In the genomic region with DNA sequence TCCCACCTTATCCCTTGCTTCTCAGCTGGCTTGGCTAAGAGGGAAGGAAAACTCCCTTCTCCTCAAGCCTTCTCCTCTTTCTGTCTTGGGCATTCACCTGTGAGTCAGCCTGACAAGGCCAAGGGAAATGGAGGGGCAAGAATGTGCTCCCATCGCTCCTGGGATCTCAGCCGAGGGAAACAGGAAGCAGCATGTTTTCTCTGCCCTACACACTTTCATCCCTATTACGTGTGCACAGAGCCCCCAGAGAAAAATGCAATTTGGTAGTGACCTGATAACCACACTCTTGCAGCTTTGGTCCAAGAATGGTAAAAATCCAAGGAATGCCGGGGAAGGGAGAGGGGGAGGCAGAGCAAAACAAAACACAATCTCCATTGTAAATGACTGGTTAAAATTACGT, we compare ENCODE assay signal across 1 cellular context.
TF ChIP-seq lines count a peak whose summit lies in the region.

No MANE protein-coding gene starts in this region.

TF ChIP-seq in H1, 55 proteins besides CTCF, POLR2A, EP300 and RAD21 (continued from another document):
- no peak for TF ChIP-seq HDAC2 (IDR thresholded peaks at IDR 0.05; ENCODE audit: borderline replicate concordance in 1 of 2, low read depth in 2 of 2, low read length in 2 of 2)
- no peak for TF ChIP-seq NRF1 (IDR thresholded peaks at IDR 0.05; ENCODE audit: low read depth, low read length)
- TF ChIP-seq BCL11A (IDR thresholded peaks at IDR 0.05; ENCODE audit: low read depth in 2 of 2, low read length in 2 of 2), result no peak
- peak; percentile 61; the same call in 1 of the 2 replicates for TF ChIP-seq SP1 (IDR thresholded peaks at IDR 0.05; ENCODE audit: low read depth, low read length)
- no peak for TF ChIP-seq FOSL1 (IDR thresholded peaks at IDR 0.05; ENCODE audit: insufficient read depth, low read depth, low read length)
- TF ChIP-seq RNF2 (IDR thresholded peaks at IDR 0.05; ENCODE audit: borderline replicate concordance, low read depth, low read length, missing control alignments, poor library complexity, severe bottlenecking), result no peak
- TF ChIP-seq SIRT6 (IDR thresholded peaks at IDR 0.05; ENCODE audit: low read length), result no peak
- TF ChIP-seq, protein P1, sequence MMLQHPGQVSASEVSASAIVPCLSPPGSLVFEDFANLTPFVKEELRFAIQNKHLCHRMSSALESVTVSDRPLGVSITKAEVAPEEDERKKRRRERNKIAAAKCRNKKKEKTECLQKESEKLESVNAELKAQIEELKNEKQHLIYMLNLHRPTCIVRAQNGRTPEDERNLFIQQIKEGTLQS (IDR thresholded peaks at IDR 0.05; ENCODE audit: insufficient read depth, low read depth, low read length), result no peak
- no peak for TF ChIP-seq CBX5 (IDR thresholded peaks at IDR 0.05; ENCODE audit: low read depth, low read length)
- peak; percentile 24 for TF ChIP-seq KDM4A (IDR thresholded peaks at IDR 0.05; ENCODE audit: low read depth, low read length, severe bottlenecking)
- TF ChIP-seq JUN (IDR thresholded peaks at IDR 0.05; ENCODE audit: low read depth, low read length), result no peak
- TF ChIP-seq, protein P2, sequence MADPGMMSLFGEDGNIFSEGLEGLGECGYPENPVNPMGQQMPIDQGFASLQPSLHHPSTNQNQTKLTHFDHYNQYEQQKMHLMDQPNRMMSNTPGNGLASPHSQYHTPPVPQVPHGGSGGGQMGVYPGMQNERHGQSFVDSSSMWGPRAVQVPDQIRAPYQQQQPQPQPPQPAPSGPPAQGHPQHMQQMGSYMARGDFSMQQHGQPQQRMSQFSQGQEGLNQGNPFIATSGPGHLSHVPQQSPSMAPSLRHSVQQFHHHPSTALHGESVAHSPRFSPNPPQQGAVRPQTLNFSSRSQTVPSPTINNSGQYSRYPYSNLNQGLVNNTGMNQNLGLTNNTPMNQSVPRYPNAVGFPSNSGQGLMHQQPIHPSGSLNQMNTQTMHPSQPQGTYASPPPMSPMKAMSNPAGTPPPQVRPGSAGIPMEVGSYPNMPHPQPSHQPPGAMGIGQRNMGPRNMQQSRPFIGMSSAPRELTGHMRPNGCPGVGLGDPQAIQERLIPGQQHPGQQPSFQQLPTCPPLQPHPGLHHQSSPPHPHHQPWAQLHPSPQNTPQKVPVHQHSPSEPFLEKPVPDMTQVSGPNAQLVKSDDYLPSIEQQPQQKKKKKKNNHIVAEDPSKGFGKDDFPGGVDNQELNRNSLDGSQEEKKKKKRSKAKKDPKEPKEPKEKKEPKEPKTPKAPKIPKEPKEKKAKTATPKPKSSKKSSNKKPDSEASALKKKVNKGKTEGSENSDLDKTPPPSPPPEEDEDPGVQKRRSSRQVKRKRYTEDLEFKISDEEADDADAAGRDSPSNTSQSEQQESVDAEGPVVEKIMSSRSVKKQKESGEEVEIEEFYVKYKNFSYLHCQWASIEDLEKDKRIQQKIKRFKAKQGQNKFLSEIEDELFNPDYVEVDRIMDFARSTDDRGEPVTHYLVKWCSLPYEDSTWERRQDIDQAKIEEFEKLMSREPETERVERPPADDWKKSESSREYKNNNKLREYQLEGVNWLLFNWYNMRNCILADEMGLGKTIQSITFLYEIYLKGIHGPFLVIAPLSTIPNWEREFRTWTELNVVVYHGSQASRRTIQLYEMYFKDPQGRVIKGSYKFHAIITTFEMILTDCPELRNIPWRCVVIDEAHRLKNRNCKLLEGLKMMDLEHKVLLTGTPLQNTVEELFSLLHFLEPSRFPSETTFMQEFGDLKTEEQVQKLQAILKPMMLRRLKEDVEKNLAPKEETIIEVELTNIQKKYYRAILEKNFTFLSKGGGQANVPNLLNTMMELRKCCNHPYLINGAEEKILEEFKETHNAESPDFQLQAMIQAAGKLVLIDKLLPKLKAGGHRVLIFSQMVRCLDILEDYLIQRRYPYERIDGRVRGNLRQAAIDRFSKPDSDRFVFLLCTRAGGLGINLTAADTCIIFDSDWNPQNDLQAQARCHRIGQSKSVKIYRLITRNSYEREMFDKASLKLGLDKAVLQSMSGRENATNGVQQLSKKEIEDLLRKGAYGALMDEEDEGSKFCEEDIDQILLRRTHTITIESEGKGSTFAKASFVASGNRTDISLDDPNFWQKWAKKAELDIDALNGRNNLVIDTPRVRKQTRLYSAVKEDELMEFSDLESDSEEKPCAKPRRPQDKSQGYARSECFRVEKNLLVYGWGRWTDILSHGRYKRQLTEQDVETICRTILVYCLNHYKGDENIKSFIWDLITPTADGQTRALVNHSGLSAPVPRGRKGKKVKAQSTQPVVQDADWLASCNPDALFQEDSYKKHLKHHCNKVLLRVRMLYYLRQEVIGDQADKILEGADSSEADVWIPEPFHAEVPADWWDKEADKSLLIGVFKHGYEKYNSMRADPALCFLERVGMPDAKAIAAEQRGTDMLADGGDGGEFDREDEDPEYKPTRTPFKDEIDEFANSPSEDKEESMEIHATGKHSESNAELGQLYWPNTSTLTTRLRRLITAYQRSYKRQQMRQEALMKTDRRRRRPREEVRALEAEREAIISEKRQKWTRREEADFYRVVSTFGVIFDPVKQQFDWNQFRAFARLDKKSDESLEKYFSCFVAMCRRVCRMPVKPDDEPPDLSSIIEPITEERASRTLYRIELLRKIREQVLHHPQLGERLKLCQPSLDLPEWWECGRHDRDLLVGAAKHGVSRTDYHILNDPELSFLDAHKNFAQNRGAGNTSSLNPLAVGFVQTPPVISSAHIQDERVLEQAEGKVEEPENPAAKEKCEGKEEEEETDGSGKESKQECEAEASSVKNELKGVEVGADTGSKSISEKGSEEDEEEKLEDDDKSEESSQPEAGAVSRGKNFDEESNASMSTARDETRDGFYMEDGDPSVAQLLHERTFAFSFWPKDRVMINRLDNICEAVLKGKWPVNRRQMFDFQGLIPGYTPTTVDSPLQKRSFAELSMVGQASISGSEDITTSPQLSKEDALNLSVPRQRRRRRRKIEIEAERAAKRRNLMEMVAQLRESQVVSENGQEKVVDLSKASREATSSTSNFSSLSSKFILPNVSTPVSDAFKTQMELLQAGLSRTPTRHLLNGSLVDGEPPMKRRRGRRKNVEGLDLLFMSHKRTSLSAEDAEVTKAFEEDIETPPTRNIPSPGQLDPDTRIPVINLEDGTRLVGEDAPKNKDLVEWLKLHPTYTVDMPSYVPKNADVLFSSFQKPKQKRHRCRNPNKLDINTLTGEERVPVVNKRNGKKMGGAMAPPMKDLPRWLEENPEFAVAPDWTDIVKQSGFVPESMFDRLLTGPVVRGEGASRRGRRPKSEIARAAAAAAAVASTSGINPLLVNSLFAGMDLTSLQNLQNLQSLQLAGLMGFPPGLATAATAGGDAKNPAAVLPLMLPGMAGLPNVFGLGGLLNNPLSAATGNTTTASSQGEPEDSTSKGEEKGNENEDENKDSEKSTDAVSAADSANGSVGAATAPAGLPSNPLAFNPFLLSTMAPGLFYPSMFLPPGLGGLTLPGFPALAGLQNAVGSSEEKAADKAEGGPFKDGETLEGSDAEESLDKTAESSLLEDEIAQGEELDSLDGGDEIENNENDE (IDR thresholded peaks at IDR 0.05; ENCODE audit: insufficient replicate concordance, low read length), result no peak
- 0 out of 2 replicates have a peak, but pooled peaks have one; percentile 18 for TF ChIP-seq TAF1 (IDR thresholded peaks at IDR 0.05; ENCODE audit: low read depth, low read length)
- peak; percentile 71 for TF ChIP-seq ASH2L (IDR thresholded peaks at IDR 0.05; ENCODE audit: low read length)
- no peak for TF ChIP-seq CHD1 (IDR thresholded peaks at IDR 0.05; ENCODE audit: low read depth, low read length)
- no peak for TF ChIP-seq CBX8 (IDR thresholded peaks at IDR 0.05; ENCODE audit: borderline replicate concordance, low read depth, low read length)
- TF ChIP-seq ZNF274 (IDR thresholded peaks at IDR 0.05; ENCODE audit: borderline replicate concordance, extremely low read depth, low read length), result no peak
- no peak for TF ChIP-seq EZH2 (IDR thresholded peaks at IDR 0.05; ENCODE audit: low read depth, low read length, severe bottlenecking)
- TF ChIP-seq, protein P3, sequence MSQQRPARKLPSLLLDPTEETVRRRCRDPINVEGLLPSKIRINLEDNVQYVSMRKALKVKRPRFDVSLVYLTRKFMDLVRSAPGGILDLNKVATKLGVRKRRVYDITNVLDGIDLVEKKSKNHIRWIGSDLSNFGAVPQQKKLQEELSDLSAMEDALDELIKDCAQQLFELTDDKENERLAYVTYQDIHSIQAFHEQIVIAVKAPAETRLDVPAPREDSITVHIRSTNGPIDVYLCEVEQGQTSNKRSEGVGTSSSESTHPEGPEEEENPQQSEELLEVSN (IDR thresholded peaks at IDR 0.05), result no peak
- TF ChIP-seq BACH1 (IDR thresholded peaks at IDR 0.05; ENCODE audit: low read length), result no peak
- no peak for TF ChIP-seq CREB1 (IDR thresholded peaks at IDR 0.05)
- TF ChIP-seq RFX5 (IDR thresholded peaks at IDR 0.05; ENCODE audit: borderline replicate concordance, low read depth, low read length), result no peak
- TF ChIP-seq POLR2AphosphoS5 (IDR thresholded peaks at IDR 0.05; ENCODE audit: low read depth, low read length), result no peak
- TF ChIP-seq CTBP2 (IDR thresholded peaks at IDR 0.05; ENCODE audit: borderline replicate concordance, insufficient read depth, insufficient read length, low read length), result no peak
- TF ChIP-seq TAF7 (optimal IDR thresholded peaks at IDR 0.05; ENCODE audit: borderline replicate concordance, low read depth, low read length), result no peak
- peak; percentile 62; the same call in 1 of the 2 replicates for TF ChIP-seq YY1 (IDR thresholded peaks at IDR 0.05; ENCODE audit: low read depth, low read length)
- no peak for TF ChIP-seq CEBPB (IDR thresholded peaks at IDR 0.05; ENCODE audit: low read depth, low read length)
- no peak for TF ChIP-seq SRF (IDR thresholded peaks at IDR 0.05; ENCODE audit: low read depth, low read length)
- TF ChIP-seq, protein P4, sequence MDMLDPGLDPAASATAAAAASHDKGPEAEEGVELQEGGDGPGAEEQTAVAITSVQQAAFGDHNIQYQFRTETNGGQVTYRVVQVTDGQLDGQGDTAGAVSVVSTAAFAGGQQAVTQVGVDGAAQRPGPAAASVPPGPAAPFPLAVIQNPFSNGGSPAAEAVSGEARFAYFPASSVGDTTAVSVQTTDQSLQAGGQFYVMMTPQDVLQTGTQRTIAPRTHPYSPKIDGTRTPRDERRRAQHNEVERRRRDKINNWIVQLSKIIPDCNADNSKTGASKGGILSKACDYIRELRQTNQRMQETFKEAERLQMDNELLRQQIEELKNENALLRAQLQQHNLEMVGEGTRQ (IDR thresholded peaks at IDR 0.05; ENCODE audit: low read length), result no peak
- no peak for TF ChIP-seq RBBP5 (IDR thresholded peaks at IDR 0.05; ENCODE audit: borderline replicate concordance, low read depth, low read length)
- TF ChIP-seq SP2 (IDR thresholded peaks at IDR 0.05; ENCODE audit: low read length), result no peak
- TF ChIP-seq RXRA (IDR thresholded peaks at IDR 0.05; ENCODE audit: insufficient read depth, low read depth, low read length), result no peak
- no peak for TF ChIP-seq GTF2F1 (IDR thresholded peaks at IDR 0.05; ENCODE audit: borderline replicate concordance, low read depth, low read length)
- TF ChIP-seq MAFK (IDR thresholded peaks at IDR 0.05; ENCODE audit: low read depth, low read length), result no peak
- no peak for TF ChIP-seq SP4 (IDR thresholded peaks at IDR 0.05; ENCODE audit: low read length)
- TF ChIP-seq NANOG (IDR thresholded peaks at IDR 0.05; ENCODE audit: insufficient read depth, low read depth, low read length, poor library complexity, severe bottlenecking), result no peak
- TF ChIP-seq, protein P5, sequence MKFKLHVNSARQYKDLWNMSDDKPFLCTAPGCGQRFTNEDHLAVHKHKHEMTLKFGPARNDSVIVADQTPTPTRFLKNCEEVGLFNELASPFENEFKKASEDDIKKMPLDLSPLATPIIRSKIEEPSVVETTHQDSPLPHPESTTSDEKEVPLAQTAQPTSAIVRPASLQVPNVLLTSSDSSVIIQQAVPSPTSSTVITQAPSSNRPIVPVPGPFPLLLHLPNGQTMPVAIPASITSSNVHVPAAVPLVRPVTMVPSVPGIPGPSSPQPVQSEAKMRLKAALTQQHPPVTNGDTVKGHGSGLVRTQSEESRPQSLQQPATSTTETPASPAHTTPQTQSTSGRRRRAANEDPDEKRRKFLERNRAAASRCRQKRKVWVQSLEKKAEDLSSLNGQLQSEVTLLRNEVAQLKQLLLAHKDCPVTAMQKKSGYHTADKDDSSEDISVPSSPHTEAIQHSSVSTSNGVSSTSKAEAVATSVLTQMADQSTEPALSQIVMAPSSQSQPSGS (IDR thresholded peaks at IDR 0.05; ENCODE audit: low read length), result no peak
- TF ChIP-seq KDM5A (IDR thresholded peaks at IDR 0.05; ENCODE audit: low read length), result no peak
- no peak for TF ChIP-seq KDM1A (IDR thresholded peaks at IDR 0.05; ENCODE audit: borderline replicate concordance, low read length)
- TF ChIP-seq EGR1 (IDR thresholded peaks at IDR 0.05; ENCODE audit: borderline replicate concordance, low read depth, low read length), result no peak
- peak; percentile 98 for TF ChIP-seq TEAD4 (IDR thresholded peaks at IDR 0.05; ENCODE audit: low read depth, low read length)
- no peak for TF ChIP-seq SIX5 (IDR thresholded peaks at IDR 0.05; ENCODE audit: low read depth, low read length)
- TF ChIP-seq SIN3A (conservative IDR thresholded peaks at IDR 0.05 in 1 of 2, IDR thresholded peaks at IDR 0.05 in 1 of 2; ENCODE audit: low read depth in 1 of 2, low read length in 2 of 2), result no peak
- TF ChIP-seq POU5F1 (IDR thresholded peaks at IDR 0.05; ENCODE audit: low read depth, low read length), result no peak
- TF ChIP-seq, protein P6, sequence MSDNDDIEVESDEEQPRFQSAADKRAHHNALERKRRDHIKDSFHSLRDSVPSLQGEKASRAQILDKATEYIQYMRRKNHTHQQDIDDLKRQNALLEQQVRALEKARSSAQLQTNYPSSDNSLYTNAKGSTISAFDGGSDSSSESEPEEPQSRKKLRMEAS (IDR thresholded peaks at IDR 0.05), result peak; percentile 40; the same call in 1 of the 2 replicates
- no peak for TF ChIP-seq PHF8 (conservative IDR thresholded peaks at IDR 0.05; ENCODE audit: low read depth, low read length)
